Comparison of ENCODE assay signal across 7 cellular contexts in the genomic region with DNA sequence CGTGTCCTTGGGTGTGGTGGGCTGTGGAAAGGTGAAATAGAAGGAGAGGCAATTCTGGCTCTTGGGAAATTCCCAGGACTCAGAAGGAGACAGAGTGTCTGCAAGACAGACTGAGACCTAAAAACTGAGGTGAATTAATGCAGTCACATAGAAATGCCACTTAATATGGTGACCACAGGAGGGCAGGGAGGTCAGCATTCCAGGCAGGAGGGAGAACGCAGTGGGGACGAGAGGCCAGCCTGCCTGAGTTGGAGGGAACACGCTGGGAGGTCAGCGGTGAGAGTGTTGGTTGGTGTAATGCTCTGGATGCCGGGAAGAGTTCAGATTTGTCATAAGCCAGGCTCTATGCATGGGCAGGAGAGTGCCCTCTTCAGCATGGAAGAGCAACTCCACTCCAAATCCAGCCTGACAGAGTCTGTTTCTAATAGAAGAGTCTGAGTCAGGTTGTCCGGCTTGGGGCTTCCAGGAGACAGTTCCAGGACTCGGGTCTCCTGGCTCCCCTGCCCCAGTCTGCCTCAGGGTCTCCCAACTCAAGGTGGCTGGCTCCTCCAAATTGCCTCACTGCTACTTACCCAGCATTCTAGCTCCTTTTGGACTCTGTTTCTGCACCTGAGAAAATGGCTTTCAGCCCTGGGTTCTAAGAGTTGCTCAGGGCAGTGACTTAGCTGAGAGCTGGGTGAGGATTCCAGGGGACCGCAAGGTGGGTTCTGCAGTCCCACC. TPM values are rescaled to one million over a fixed set of nuclear protein-coding genes. Genes with fewer than 3 reads are reported as not detected.
A peak's percentile ranks its signal among the peaks of the same experiment; 100 is the strongest.
DNase-seq lines count a peak whose midpoint lies in the region; ATAC-seq, FAIRE-seq and TF ChIP-seq lines count a peak whose summit lies in the region.

No MANE protein-coding gene starts in this region.

- TF ChIP-seq CTCF in GM10248 (IDR thresholded peaks at IDR 0.05; ENCODE audit: control extremely low read depth, extremely low read depth, low read depth, missing control alignments) (peak; percentile 23), astrocyte (IDR thresholded peaks at IDR 0.05; ENCODE audit: insufficient read depth, low read depth, low read length) (peak; percentile 66), thoracic aorta (IDR thresholded peaks at IDR 0.05) (peak; percentile 25)

- H3K4me1 Mint-ChIP-seq in astrocyte (ENCODE audit: low read depth, unreplicated experiment) = peaks cover 15% of the 10 kb centered on the region

- H3K27ac Mint-ChIP-seq in astrocyte (ENCODE audit: unreplicated experiment) = peak overlapping the region; percentile 34

- H2AFZ ChIP-seq in astrocyte (ENCODE audit: low read depth, low read length) = peak overlapping the region; percentile 54

- no peaks in the 10 kb centered on the region for H3K36me3 Mint-ChIP-seq in astrocyte (ENCODE audit: low read depth, unreplicated experiment)

- H3K4me3 ChIP-seq in astrocyte (ENCODE audit: insufficient read depth, low read depth, low read length) = no peak overlapping the region
- H3K4me3 ChIP-seq in thoracic aorta = no peak overlapping the region

- H3K4me1 ChIP-seq in astrocyte (ENCODE audit: insufficient read depth, low read length) = peaks cover 14% of the 10 kb centered on the region
- no peaks in the 10 kb centered on the region for H3K4me1 ChIP-seq in thoracic aorta (ENCODE audit: control insufficient read depth in 1 of 2, low read depth in 2 of 2)

- H3K36me3 ChIP-seq in astrocyte (ENCODE audit: insufficient read depth, low read length) (no peaks in the 10 kb centered on the region), thoracic aorta (no peaks in the 10 kb centered on the region)

- POLR2A ChIA-PET in GM10248 (lab: Yijun Ruan, JAX) = no interaction called here

- no peak overlapping the region for H3K9ac ChIP-seq in astrocyte (ENCODE audit: low read length)

- H4K20me1 ChIP-seq in astrocyte (ENCODE audit: insufficient read depth, low read length) = no peaks in the 10 kb centered on the region

- H3K27ac ChIP-seq in astrocyte (ENCODE audit: low read depth, low read length) = no peak overlapping the region
- H3K27ac ChIP-seq in thoracic aorta = no peak overlapping the region

- peaks cover 4% of the 10 kb centered on the region for H3K9me3 Mint-ChIP-seq in astrocyte (ENCODE audit: unreplicated experiment)

- DNase-seq in GM10248 (ENCODE audit: extremely low spot score) (no peak), NCI-H1092 (lab: John Stamatoyannopoulos, UW) (peak; percentile 45), astrocyte (ENCODE audit: low read depth) (peak; percentile 78), iPS DF 19.7 (ENCODE audit: low read depth, low spot score) (peak; percentile 61), thoracic aorta (ENCODE audit: low spot score) (no peak), CD1c-positive myeloid dendritic cell (ENCODE audit: extremely low spot score) (no peak)

- H3K79me2 ChIP-seq in astrocyte (ENCODE audit: insufficient read depth, low read length) = no peaks in the 10 kb centered on the region

- H3K4me2 ChIP-seq in astrocyte (ENCODE audit: low read length) = peak overlapping the region; percentile 53

- ATAC-seq in thoracic aorta (ENCODE audit: insufficient number of reproducible peaks, low FRiP score, low read depth) (no peak), GM21367 (IDR thresholded peaks at IDR 0.05; ENCODE audit: unreplicated experiment) (no peak)

- CTCF ChIA-PET in GM10248 (lab: Yijun Ruan, JAX) = interaction anchor here (0.9 to 1.9 kb wide), 7 partner anchors 10 to 42 kb away, joined by 3 to 8 read pairs (median 4); a partner anchor contains a TSS

- peak; percentile 79 for FAIRE-seq in astrocyte (lab: Jason Lieb, UNC)

- H3K9me3 ChIP-seq in astrocyte (ENCODE audit: insufficient read depth, low read depth, low read length) (no peaks in the 10 kb centered on the region), thoracic aorta (no peaks in the 10 kb centered on the region)

- H3K27me3 ChIP-seq in astrocyte (ENCODE audit: insufficient read depth, low read length) (peaks cover 17% of the 10 kb centered on the region), thoracic aorta (replicated peaks; ENCODE audit: insufficient read depth) (no peaks in the 10 kb centered on the region)

- H3K27me3 Mint-ChIP-seq in astrocyte (ENCODE audit: low read depth, unreplicated experiment) = peaks cover 50% of the 10 kb centered on the region

- peak overlapping the region; percentile 5 for H3K4me3 Mint-ChIP-seq in astrocyte (ENCODE audit: unreplicated experiment)

RNA-seq across cellular contexts. Expression of a gene that starts 5.7 kb away (rescaled TPM):
- total RNA-seq in astrocyte (0.02 TPM in 1 of 2 replicates, not detected in the other), thoracic aorta (not detected)

RNA-seq across cellular contexts. Expression of a gene that starts 30.6 kb away (rescaled TPM):
- total RNA-seq in astrocyte (87.8 and 88.1 TPM in 2 replicates), thoracic aorta (10 to 100 TPM; 30.0 to 58.2 TPM)

RNA-seq across cellular contexts. Expression of a gene that starts 57.9 kb away (rescaled TPM):
- not detected in 2 replicates for total RNA-seq in astrocyte
- total RNA-seq in thoracic aorta = not detected

Comparison
In these comparisons a context has a peak if more than half of its experiments do, and no peak if none do; other contexts are left out.
1. DNase-seq: peak in NCI-H1092 (single experiment), astrocyte (single experiment) and iPS DF 19.7 (single experiment); none in GM10248 (single experiment), thoracic aorta (single experiment) and CD1c-positive myeloid dendritic cell (single experiment).
2. Peak in every context shown above with its lines, with median percentiles within 50 percentile points of each other: CTCF ChIP-seq.